10 cellular contexts compared by ENCODE assay signal in the genomic region with DNA sequence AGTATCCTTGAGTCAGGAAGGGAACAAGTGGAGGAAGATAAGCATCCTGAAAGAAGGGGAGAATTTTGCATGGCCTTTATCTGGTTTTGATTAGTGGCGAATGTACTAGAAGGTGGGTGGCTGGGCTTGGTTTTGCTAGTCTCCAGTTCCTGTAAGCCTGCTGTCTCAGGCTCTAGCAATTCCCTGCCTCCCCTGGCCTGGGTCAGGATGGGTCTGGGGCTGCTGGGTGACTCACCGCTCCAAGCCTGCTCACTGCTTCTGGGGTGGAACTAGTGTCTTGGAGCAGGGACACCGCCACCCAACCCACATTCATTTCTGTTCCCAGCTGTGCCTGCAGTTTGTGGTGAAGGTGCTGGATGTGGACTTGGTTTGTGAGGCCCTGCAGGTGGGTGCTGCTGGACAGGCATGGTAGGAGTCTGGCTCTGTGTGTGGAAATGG. TPM values are rescaled to one million over a fixed set of nuclear protein-coding genes. Genes with fewer than 3 reads are reported as not detected.
DNase-seq lines count a peak whose midpoint lies in the region; ATAC-seq and TF ChIP-seq lines count a peak whose summit lies in the region.
"Had no signal": no experiment of that assay in that cellular context is flagged by ENCODE, and none has a peak within 500 bp of the region (broad histone marks: within the 10 kb centered on the region; RNA-seq: fewer than 3 reads in every experiment).

No MANE protein-coding gene starts in this region.

- peak overlapping the region; percentile 75 to 95 (median 84) for H3K4me3 Mint-ChIP-seq in CD4-positive, CD25-positive, alpha-beta regulatory T cell

- TF ChIP-seq POLR2A in esophagus squamous epithelium (IDR thresholded peaks at IDR 0.05) (no peak), ovary (IDR thresholded peaks at IDR 0.05) (no peak)

- peaks cover 7% of the 10 kb centered on the region for H3K27me3 Mint-ChIP-seq in CD4-positive, CD25-positive, alpha-beta regulatory T cell

- no peak for TF ChIP-seq CTCF in RWPE2 (IDR thresholded peaks at IDR 0.05; ENCODE audit: poor library complexity, severe bottlenecking)
- TF ChIP-seq CTCF in esophagus squamous epithelium (IDR thresholded peaks at IDR 0.05) = no peak
- no peak for TF ChIP-seq CTCF in ovary (IDR thresholded peaks at IDR 0.05)

- H3K27me3 ChIP-seq in CD4-positive, CD25-positive, alpha-beta regulatory T cell (ENCODE audit: control insufficient read depth, insufficient read depth, low read length) = no peaks in the 10 kb centered on the region
- no peaks in the 10 kb centered on the region for H3K27me3 ChIP-seq in RWPE2 (ENCODE audit: insufficient read depth, poor library complexity, severe bottlenecking)
- no peaks in the 10 kb centered on the region for H3K27me3 ChIP-seq in esophagus squamous epithelium
- H3K27me3 ChIP-seq in ovary = no peaks in the 10 kb centered on the region

- ATAC-seq in CD4-positive, CD25-positive, alpha-beta regulatory T cell (ENCODE audit: low read depth in 2 of 2) = no peak
- ATAC-seq in RWPE2 (ENCODE audit: low read depth) = no peak
- no peak for ATAC-seq in activated CD4-positive, CD25-positive, alpha-beta regulatory T cell treated with anti-CD3 and anti-CD28 coated beads, Interleukin-2, amount 50 U/mL, for 24 hours
- ATAC-seq in HG03469 (IDR thresholded peaks at IDR 0.05; ENCODE audit: unreplicated experiment) = no peak

- H3K27ac Mint-ChIP-seq in CD4-positive, CD25-positive, alpha-beta regulatory T cell = peak overlapping the region; percentile 99 to 100 (median 99)

- no peak for DNase-seq in CD4-positive, CD25-positive, alpha-beta regulatory T cell
- DNase-seq in RWPE2 (ENCODE audit: low spot score) (no peak), esophagus squamous epithelium (lab: John Stamatoyannopoulos, UW) (no peak), ovary (peak in 4 of 5 donors; percentile 36 to 54 (median 38)), SIG-M5 (lab: John Stamatoyannopoulos, UW) (no peak), NCI-H146 (lab: John Stamatoyannopoulos, UW) (no peak)
- DNase-seq: central memory CD4-positive, alpha-beta T cell; NCI-H1417 had no signal

- peaks cover 13% of the 10 kb centered on the region for H3K36me3 Mint-ChIP-seq in CD4-positive, CD25-positive, alpha-beta regulatory T cell

- H3K4me1 Mint-ChIP-seq in CD4-positive, CD25-positive, alpha-beta regulatory T cell = peaks cover 6 to 82% (median 49%) of the 10 kb centered on the region in 4 donors

- 74 to 77% methylated on average over 3 of the region's 3 CpGs for WGBS in esophagus squamous epithelium, 2 donors
- WGBS in ovary, 3 donors = 56 to 66% (median 62%) methylated on average over 3 of the region's 3 CpGs

- intact Hi-C loops in esophagus squamous epithelium (cut with DNase I) (no loop called here), ovary (cut with DNase I) (no loop called here)

- H3K4me1 ChIP-seq in CD4-positive, CD25-positive, alpha-beta regulatory T cell (ENCODE audit: control insufficient read depth, insufficient read depth, low read length, poor library complexity, severe bottlenecking) = peaks cover 75% of the 10 kb centered on the region
- H3K4me1 ChIP-seq in RWPE2 (ENCODE audit: insufficient read depth, poor library complexity, severe bottlenecking) = peaks cover 34% of the 10 kb centered on the region
- H3K4me1 ChIP-seq in esophagus squamous epithelium = peaks cover 54 to 90% (median 67%) of the 10 kb centered on the region in 3 donors
- H3K4me1 ChIP-seq in ovary (ENCODE audit: insufficient read depth) = peaks cover 39% of the 10 kb centered on the region

- H3K27ac ChIP-seq in CD4-positive, CD25-positive, alpha-beta regulatory T cell (ENCODE audit: insufficient read depth, low read length, poor library complexity, severe bottlenecking) = peak overlapping the region; percentile 97
- peak overlapping the region; percentile 96 for H3K27ac ChIP-seq in RWPE2 (ENCODE audit: poor library complexity, severe bottlenecking)
- peak overlapping the region; percentile 6 to 98 (median 70) for H3K27ac ChIP-seq in esophagus squamous epithelium
- H3K27ac ChIP-seq in ovary = no peak overlapping the region

- peaks cover 4% of the 10 kb centered on the region for H3K36me3 ChIP-seq in CD4-positive, CD25-positive, alpha-beta regulatory T cell (ENCODE audit: control insufficient read depth, insufficient read depth, low read length)
- H3K36me3 ChIP-seq in RWPE2 (ENCODE audit: low read depth) (peaks cover 4% of the 10 kb centered on the region), esophagus squamous epithelium (peaks cover 0 to 7% (median 0%) of the 10 kb centered on the region in 3 donors), ovary (no peaks in the 10 kb centered on the region)

- TF ChIP-seq EP300 in ovary (IDR thresholded peaks at IDR 0.05) = no peak

- no peak overlapping the region for H3K4me3 ChIP-seq in CD4-positive, CD25-positive, alpha-beta regulatory T cell (ENCODE audit: low read depth, low read length)
- H3K4me3 ChIP-seq in RWPE2 (ENCODE audit: severe bottlenecking) (no peak overlapping the region), esophagus squamous epithelium (no peak overlapping the region), ovary (no peak overlapping the region)

- peaks cover 0 to 3% (median 0%) of the 10 kb centered on the region in 7 donors for H3K9me3 Mint-ChIP-seq in CD4-positive, CD25-positive, alpha-beta regulatory T cell

- H3K9me3 ChIP-seq in CD4-positive, CD25-positive, alpha-beta regulatory T cell (ENCODE audit: control insufficient read depth in 2 of 2, low read length in 2 of 2) = no peaks in the 10 kb centered on the region
- H3K9me3 ChIP-seq in RWPE2 (ENCODE audit: severe bottlenecking) (no peaks in the 10 kb centered on the region), esophagus squamous epithelium (no peaks in the 10 kb centered on the region), ovary (no peaks in the 10 kb centered on the region)

RNA-seq across cellular contexts. Expression of a gene that starts 3.4 kb away (rescaled TPM):
- total RNA-seq in CD4-positive, CD25-positive, alpha-beta regulatory T cell = 45.4 TPM
- under 1 TPM in 2 of 4 donors, not detected in 2; 0.31 to 0.87 TPM for polyA plus RNA-seq in CD4-positive, CD25-positive, alpha-beta regulatory T cell
- total RNA-seq in esophagus squamous epithelium (1 to 10 TPM in 3 of 4 donors, under 1 TPM in 1; 0.68 to 5.3 (median 4.1) TPM), ovary (10 to 100 TPM in 5 of 7 donors, 1 to 10 TPM in 2; 7.7 to 24.3 (median 19.4) TPM)
- polyA plus RNA-seq in ovary = 1 to 10 TPM; 7.1 to 8.5 TPM

RNA-seq across cellular contexts. Expression of a gene that starts 4.6 kb away (rescaled TPM):
- total RNA-seq in CD4-positive, CD25-positive, alpha-beta regulatory T cell = 3.6 TPM
- 1 to 10 TPM in 2 of 4 donors, under 1 TPM in 1, not detected in 1; 0.71 to 2.6 (median 2.1) TPM for polyA plus RNA-seq in CD4-positive, CD25-positive, alpha-beta regulatory T cell
- not detected for total RNA-seq in esophagus squamous epithelium
- 10 to 100 TPM in 1 of 7 donors, 1 to 10 TPM in 2, under 1 TPM in 4; 0.35 to 23.7 (median 0.84) TPM for total RNA-seq in ovary
- polyA plus RNA-seq in ovary = under 1 TPM in 1 of 2 donors, not detected in 1; 0.22 TPM

RNA-seq across cellular contexts. Expression of a gene that starts 11.6 kb away (rescaled TPM):
- 539 TPM for total RNA-seq in CD4-positive, CD25-positive, alpha-beta regulatory T cell
- polyA plus RNA-seq in CD4-positive, CD25-positive, alpha-beta regulatory T cell = 10 to 100 TPM; 28.2 to 48.9 (median 43.8) TPM
- 10 to 100 TPM; 10.3 to 36.2 (median 30.7) TPM for total RNA-seq in esophagus squamous epithelium
- total RNA-seq in ovary = 10 to 100 TPM; 12.3 to 68.6 (median 25.2) TPM
- polyA plus RNA-seq in ovary = 1 to 10 TPM; 4.2 to 9.7 TPM

RNA-seq across cellular contexts. Expression of a gene that starts 23.8 kb away (rescaled TPM):
- total RNA-seq in CD4-positive, CD25-positive, alpha-beta regulatory T cell = 0.57 TPM
- polyA plus RNA-seq in CD4-positive, CD25-positive, alpha-beta regulatory T cell = under 1 TPM in 3 of 4 donors, not detected in 1; 0.20 to 0.88 (median 0.78) TPM
- under 1 TPM in 1 of 4 donors, not detected in 3; 0.26 TPM for total RNA-seq in esophagus squamous epithelium
- 1 to 10 TPM in 3 of 7 donors, under 1 TPM in 4; 0.50 to 1.7 (median 0.67) TPM for total RNA-seq in ovary
- polyA plus RNA-seq in ovary = under 1 TPM; 0.25 to 0.29 TPM

RNA-seq across cellular contexts. Expression of a gene that starts 31.3 kb away (rescaled TPM):
- 0.94 TPM for total RNA-seq in CD4-positive, CD25-positive, alpha-beta regulatory T cell
- polyA plus RNA-seq in CD4-positive, CD25-positive, alpha-beta regulatory T cell = under 1 TPM in 2 of 4 donors, not detected in 2; 0.05 to 0.13 TPM
- total RNA-seq in esophagus squamous epithelium (under 1 TPM in 2 of 4 donors, not detected in 2; 0.09 to 0.19 TPM), ovary (10 to 100 TPM in 5 of 7 donors, 1 to 10 TPM in 2; 1.8 to 21.2 (median 10.7) TPM)
- 10 to 100 TPM in 1 of 2 donors, 1 to 10 TPM in 1; 2.4 to 14.0 TPM for polyA plus RNA-seq in ovary

Comparison
In these comparisons a context has a peak if more than half of its experiments do, and no peak if none do; other contexts are left out.
1. DNase-seq: peak in ovary (4 of 5); none in CD4-positive, CD25-positive, alpha-beta regulatory T cell (0 of 3), RWPE2 (single experiment), esophagus squamous epithelium (single experiment), SIG-M5 (single experiment) and NCI-H146 (single experiment).
2. H3K27ac ChIP-seq: peak in CD4-positive, CD25-positive, alpha-beta regulatory T cell (single experiment), RWPE2 (single experiment) and esophagus squamous epithelium (4 of 4); none in ovary (0 of 2).